1 cellular context compared by ENCODE assay signal in the genomic region with DNA sequence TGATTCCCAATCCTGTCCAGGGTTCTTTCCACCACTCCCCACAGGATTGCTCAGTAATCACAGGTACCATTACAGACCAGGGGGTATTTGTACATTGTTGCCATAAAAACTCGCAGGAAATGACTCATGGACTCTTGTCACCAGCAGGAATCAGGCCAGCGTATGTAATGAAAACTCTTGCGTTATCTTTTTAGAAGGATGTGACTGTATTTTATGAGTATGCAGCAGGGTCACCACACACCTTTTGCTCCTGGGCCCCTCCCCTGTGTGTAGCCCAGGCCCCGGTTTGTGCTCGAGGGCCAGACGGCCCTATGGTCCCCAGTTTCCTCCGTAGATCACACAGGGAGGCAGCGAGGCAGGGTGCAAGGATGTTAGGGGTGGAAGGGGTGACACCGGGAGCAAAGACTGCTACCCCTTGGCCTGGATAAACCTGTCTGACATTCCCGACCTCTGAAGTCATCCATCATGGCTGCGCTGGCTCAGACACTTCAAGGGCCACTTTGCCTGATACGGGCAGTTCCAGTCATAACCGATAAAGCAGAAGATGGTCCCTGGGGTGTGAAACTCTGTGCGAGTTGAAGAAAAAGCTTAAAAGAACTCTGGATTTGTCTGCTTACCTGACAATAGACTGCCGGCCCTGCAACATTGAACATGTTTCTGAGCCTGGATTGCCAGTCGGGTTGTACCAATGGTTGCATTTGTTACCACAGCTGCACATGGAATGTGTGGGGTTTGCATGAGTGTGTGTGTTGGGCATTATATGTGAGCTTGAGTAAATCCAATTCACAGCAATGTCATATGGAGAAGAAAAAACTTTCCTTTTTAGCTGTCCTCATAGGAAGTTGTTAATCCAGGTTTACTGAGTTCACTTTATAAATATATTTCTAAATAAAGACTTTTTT.
TF ChIP-seq lines count a peak whose summit lies in the region.

No MANE protein-coding gene starts in this region.

TF ChIP-seq in HepG2, 621 proteins besides CTCF, POLR2A, EP300 and RAD21 (continued from another document):
- TF ChIP-seq, protein P1, sequence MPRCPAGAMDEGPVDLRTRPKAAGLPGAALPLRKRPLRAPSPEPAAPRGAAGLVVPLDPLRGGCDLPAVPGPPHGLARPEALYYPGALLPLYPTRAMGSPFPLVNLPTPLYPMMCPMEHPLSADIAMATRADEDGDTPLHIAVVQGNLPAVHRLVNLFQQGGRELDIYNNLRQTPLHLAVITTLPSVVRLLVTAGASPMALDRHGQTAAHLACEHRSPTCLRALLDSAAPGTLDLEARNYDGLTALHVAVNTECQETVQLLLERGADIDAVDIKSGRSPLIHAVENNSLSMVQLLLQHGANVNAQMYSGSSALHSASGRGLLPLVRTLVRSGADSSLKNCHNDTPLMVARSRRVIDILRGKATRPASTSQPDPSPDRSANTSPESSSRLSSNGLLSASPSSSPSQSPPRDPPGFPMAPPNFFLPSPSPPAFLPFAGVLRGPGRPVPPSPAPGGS (CRISPR knock-in tag; IDR thresholded peaks at IDR 0.05) = no peak
- TF ChIP-seq PTBP1 (IDR thresholded peaks at IDR 0.05; ENCODE audit: low read depth, low read length, poor library complexity, severe bottlenecking) = no peak
- TF ChIP-seq, protein P2, sequence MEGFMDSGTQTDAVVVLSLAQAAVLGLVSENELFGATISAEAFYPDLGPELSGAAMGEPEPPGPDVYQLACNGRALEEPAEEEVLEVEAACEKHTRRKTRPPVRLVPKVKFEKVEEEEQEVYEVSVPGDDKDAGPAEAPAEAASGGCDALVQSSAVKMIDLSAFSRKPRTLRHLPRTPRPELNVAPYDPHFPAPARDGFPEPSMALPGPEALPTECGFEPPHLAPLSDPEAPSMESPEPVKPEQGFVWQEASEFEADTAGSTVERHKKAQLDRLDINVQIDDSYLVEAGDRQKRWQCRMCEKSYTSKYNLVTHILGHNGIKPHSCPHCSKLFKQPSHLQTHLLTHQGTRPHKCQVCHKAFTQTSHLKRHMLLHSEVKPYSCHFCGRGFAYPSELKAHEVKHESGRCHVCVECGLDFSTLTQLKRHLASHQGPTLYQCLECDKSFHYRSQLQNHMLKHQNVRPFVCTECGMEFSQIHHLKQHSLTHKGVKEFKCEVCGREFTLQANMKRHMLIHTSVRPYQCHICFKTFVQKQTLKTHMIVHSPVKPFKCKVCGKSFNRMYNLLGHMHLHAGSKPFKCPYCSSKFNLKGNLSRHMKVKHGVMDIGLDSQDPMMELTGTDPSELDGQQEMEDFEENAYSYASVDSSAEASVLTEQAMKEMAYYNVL (CRISPR knock-in tag; IDR thresholded peaks at IDR 0.05; ENCODE audit: borderline replicate concordance) = no peak
- peak; percentile 28 for TF ChIP-seq ASH2L (IDR thresholded peaks at IDR 0.05; ENCODE audit: insufficient read length, low read depth, low read length)
- TF ChIP-seq, protein P3, sequence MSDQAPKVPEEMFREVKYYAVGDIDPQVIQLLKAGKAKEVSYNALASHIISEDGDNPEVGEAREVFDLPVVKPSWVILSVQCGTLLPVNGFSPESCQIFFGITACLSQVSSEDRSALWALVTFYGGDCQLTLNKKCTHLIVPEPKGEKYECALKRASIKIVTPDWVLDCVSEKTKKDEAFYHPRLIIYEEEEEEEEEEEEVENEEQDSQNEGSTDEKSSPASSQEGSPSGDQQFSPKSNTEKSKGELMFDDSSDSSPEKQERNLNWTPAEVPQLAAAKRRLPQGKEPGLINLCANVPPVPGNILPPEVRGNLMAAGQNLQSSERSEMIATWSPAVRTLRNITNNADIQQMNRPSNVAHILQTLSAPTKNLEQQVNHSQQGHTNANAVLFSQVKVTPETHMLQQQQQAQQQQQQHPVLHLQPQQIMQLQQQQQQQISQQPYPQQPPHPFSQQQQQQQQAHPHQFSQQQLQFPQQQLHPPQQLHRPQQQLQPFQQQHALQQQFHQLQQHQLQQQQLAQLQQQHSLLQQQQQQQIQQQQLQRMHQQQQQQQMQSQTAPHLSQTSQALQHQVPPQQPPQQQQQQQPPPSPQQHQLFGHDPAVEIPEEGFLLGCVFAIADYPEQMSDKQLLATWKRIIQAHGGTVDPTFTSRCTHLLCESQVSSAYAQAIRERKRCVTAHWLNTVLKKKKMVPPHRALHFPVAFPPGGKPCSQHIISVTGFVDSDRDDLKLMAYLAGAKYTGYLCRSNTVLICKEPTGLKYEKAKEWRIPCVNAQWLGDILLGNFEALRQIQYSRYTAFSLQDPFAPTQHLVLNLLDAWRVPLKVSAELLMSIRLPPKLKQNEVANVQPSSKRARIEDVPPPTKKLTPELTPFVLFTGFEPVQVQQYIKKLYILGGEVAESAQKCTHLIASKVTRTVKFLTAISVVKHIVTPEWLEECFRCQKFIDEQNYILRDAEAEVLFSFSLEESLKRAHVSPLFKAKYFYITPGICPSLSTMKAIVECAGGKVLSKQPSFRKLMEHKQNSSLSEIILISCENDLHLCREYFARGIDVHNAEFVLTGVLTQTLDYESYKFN (CRISPR knock-in tag; conservative IDR thresholded peaks at IDR 0.05) = 0 out of 2 replicates have a peak, but pooled peaks have one; percentile 22
- TF ChIP-seq, protein P4, sequence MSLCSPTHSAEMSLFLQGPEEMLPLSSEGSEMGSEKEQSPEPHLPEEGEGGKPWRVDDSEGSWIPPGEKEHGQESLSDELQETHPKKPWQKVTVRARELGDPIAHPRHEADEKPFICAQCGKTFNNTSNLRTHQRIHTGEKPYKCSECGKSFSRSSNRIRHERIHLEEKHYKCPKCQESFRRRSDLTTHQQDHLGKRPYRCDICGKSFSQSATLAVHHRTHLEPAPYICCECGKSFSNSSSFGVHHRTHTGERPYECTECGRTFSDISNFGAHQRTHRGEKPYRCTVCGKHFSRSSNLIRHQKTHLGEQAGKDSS (CRISPR knock-in tag; IDR thresholded peaks at IDR 0.05; ENCODE audit: borderline replicate concordance, low read depth) = no peak
- no peak for TF ChIP-seq RCOR2 (CRISPR knock-in tag; IDR thresholded peaks at IDR 0.05)
- TF ChIP-seq FOSL2 (CRISPR knock-in tag; IDR thresholded peaks at IDR 0.05) = peak; percentile 79
- peak; percentile 47; the same call in 1 of the 2 replicates for TF ChIP-seq ETV5 (CRISPR knock-in tag; IDR thresholded peaks at IDR 0.05; ENCODE audit: borderline replicate concordance)
- TF ChIP-seq, protein P5, sequence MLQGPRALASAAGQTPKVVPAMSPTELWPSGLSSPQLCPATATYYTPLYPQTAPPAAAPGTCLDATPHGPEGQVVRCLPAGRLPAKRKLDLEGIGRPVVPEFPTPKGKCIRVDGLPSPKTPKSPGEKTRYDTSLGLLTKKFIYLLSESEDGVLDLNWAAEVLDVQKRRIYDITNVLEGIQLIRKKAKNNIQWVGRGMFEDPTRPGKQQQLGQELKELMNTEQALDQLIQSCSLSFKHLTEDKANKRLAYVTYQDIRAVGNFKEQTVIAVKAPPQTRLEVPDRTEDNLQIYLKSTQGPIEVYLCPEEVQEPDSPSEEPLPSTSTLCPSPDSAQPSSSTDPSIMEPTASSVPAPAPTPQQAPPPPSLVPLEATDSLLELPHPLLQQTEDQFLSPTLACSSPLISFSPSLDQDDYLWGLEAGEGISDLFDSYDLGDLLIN (CRISPR knock-in tag; IDR thresholded peaks at IDR 0.05; ENCODE audit: borderline replicate concordance) = no peak
